In genomic region chr11:61897387-61898246, GRCh38 we compare ENCODE assay signal across 1 cellular context.
TF ChIP-seq lines count a peak whose summit lies in the region.

No MANE protein-coding gene starts in this region.

TF ChIP-seq in K562, 482 proteins besides CTCF, POLR2A, EP300 and RAD21 (continued from another document and continues in another):
- TF ChIP-seq CTCFL (IDR thresholded peaks at IDR 0.05; ENCODE audit: borderline replicate concordance, insufficient read depth, low read depth, low read length, poor library complexity, severe bottlenecking) (no peak), RAD51 (IDR thresholded peaks at IDR 0.05; ENCODE audit: borderline replicate concordance, low read depth) (no peak), SIN3A (IDR thresholded peaks at IDR 0.05; ENCODE audit: borderline replicate concordance in 2 of 2, control insufficient read depth in 1 of 2, low read depth in 2 of 2, low read length in 2 of 2) (no peak), CREB5 (CRISPR knock-in tag; IDR thresholded peaks at IDR 0.05) (no peak), GABPA (tag; conservative IDR thresholded peaks at IDR 0.05; ENCODE audit: low read depth) (no peak), HBP1 (CRISPR knock-in tag; IDR thresholded peaks at IDR 0.05) (no peak), POLR2AphosphoS2 (IDR thresholded peaks at IDR 0.05; ENCODE audit: low read length) (no peak), BDP1 (IDR thresholded peaks at IDR 0.05; ENCODE audit: insufficient read depth, insufficient read length) (no peak), LEF1 (IDR thresholded peaks at IDR 0.05) (no peak), NFIC (IDR thresholded peaks at IDR 0.05) (no peak), ZNF41 (CRISPR knock-in tag; conservative IDR thresholded peaks at IDR 0.05) (no peak), YY1 (IDR thresholded peaks at IDR 0.05; ENCODE audit: borderline replicate concordance in 1 of 3, control insufficient read depth in 1 of 3, extremely low read depth in 1 of 3, insufficient read depth in 3 of 3, insufficient read length in 1 of 3, insufficient replicate concordance in 2 of 3, low read depth in 1 of 3, low read length in 2 of 3) (peak in 1 of 3 experiments; percentile 31), ZNF717 (CRISPR knock-in tag; IDR thresholded peaks at IDR 0.05) (no peak), E2F8 (IDR thresholded peaks at IDR 0.05; ENCODE audit: low read depth, partially characterized antibody) (no peak), RREB1 (CRISPR knock-in tag; IDR thresholded peaks at IDR 0.05) (no peak), TFAM (CRISPR knock-in tag; conservative IDR thresholded peaks at IDR 0.05) (no peak), YBX1 (IDR thresholded peaks at IDR 0.05) (no peak), JUN (IDR thresholded peaks at IDR 0.05; ENCODE audit: borderline replicate concordance, low read depth, low read length) (no peak), JUN (CRISPR knock-in tag; IDR thresholded peaks at IDR 0.05; ENCODE audit: borderline replicate concordance) (no peak), JUND (IDR thresholded peaks at IDR 0.05; ENCODE audit: borderline replicate concordance, low read depth, low read length) (peak; percentile 31; the same call in 1 of the 2 replicates), JUND (tag; IDR thresholded peaks at IDR 0.05; ENCODE audit: borderline replicate concordance, low read depth, low read length) (no peak; the same call in 2 of the 3 replicates), MAZ (CRISPR knock-in tag; conservative IDR thresholded peaks at IDR 0.05 in 1 of 2, IDR thresholded peaks at IDR 0.05 in 1 of 2) (peak; percentile 58 to 76), SIN3B (IDR thresholded peaks at IDR 0.05; ENCODE audit: low read depth) (no peak), ZNF184 (CRISPR knock-in tag; IDR thresholded peaks at IDR 0.05) (no peak), ZNF561 (CRISPR knock-in tag; conservative IDR thresholded peaks at IDR 0.05) (no peak), ZSCAN29 (IDR thresholded peaks at IDR 0.05) (no peak), BRF2 (IDR thresholded peaks at IDR 0.05; ENCODE audit: borderline replicate concordance, insufficient read depth, insufficient read length) (no peak), TOE1 (IDR thresholded peaks at IDR 0.05; ENCODE audit: borderline replicate concordance) (0 out of 2 replicates have a peak, but pooled peaks have one; percentile 28), TOE1 (CRISPR knock-in tag; IDR thresholded peaks at IDR 0.05; ENCODE audit: borderline replicate concordance, low read depth) (no peak), ETV5 (CRISPR knock-in tag; IDR thresholded peaks at IDR 0.05; ENCODE audit: low read depth) (0 out of 2 replicates have a peak, but pooled peaks have one; percentile 35), NFE2L1 (tag; IDR thresholded peaks at IDR 0.05; ENCODE audit: borderline replicate concordance, low read depth) (no peak)
- TF ChIP-seq, protein P1, sequence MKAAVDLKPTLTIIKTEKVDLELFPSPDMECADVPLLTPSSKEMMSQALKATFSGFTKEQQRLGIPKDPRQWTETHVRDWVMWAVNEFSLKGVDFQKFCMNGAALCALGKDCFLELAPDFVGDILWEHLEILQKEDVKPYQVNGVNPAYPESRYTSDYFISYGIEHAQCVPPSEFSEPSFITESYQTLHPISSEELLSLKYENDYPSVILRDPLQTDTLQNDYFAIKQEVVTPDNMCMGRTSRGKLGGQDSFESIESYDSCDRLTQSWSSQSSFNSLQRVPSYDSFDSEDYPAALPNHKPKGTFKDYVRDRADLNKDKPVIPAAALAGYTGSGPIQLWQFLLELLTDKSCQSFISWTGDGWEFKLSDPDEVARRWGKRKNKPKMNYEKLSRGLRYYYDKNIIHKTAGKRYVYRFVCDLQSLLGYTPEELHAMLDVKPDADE (conservative IDR thresholded peaks at IDR 0.05; ENCODE audit: control insufficient read depth, low read depth, low read length) = no peak
- TF ChIP-seq, protein P2, sequence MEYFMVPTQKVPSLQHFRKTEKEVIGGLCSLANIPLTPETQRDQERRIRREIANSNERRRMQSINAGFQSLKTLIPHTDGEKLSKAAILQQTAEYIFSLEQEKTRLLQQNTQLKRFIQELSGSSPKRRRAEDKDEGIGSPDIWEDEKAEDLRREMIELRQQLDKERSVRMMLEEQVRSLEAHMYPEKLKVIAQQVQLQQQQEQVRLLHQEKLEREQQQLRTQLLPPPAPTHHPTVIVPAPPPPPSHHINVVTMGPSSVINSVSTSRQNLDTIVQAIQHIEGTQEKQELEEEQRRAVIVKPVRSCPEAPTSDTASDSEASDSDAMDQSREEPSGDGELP (CRISPR knock-in tag; IDR thresholded peaks at IDR 0.05; ENCODE audit: borderline replicate concordance) = peak; percentile 68; the same call in 1 of the 2 replicates
- TF ChIP-seq, protein P3, sequence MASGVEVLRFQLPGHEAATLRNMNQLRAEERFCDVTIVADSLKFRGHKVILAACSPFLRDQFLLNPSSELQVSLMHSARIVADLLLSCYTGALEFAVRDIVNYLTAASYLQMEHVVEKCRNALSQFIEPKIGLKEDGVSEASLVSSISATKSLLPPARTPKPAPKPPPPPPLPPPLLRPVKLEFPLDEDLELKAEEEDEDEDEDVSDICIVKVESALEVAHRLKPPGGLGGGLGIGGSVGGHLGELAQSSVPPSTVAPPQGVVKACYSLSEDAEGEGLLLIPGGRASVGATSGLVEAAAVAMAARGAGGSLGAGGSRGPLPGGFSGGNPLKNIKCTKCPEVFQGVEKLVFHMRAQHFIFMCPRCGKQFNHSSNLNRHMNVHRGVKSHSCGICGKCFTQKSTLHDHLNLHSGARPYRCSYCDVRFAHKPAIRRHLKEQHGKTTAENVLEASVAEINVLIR (CRISPR knock-in tag; IDR thresholded peaks at IDR 0.05) = no peak
- TF ChIP-seq, protein P4, sequence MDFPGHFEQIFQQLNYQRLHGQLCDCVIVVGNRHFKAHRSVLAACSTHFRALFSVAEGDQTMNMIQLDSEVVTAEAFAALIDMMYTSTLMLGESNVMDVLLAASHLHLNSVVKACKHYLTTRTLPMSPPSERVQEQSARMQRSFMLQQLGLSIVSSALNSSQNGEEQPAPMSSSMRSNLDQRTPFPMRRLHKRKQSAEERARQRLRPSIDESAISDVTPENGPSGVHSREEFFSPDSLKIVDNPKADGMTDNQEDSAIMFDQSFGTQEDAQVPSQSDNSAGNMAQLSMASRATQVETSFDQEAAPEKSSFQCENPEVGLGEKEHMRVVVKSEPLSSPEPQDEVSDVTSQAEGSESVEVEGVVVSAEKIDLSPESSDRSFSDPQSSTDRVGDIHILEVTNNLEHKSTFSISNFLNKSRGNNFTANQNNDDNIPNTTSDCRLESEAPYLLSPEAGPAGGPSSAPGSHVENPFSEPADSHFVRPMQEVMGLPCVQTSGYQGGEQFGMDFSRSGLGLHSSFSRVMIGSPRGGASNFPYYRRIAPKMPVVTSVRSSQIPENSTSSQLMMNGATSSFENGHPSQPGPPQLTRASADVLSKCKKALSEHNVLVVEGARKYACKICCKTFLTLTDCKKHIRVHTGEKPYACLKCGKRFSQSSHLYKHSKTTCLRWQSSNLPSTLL (IDR thresholded peaks at IDR 0.05) = no peak
